21 cellular contexts compared by ENCODE assay signal in genomic region chr10:34679177-34679576, GRCh38.
"Had no signal": no experiment of that assay in that cellular context is flagged by ENCODE, and none has a peak within 500 bp of the region (broad histone marks: within the 10 kb centered on the region; RNA-seq: fewer than 3 reads in every experiment).

No MANE protein-coding gene starts in this region.

- H3K27ac ChIP-seq: gastrocnemius medialis, left ventricle myocardium inferior, lower lobe of right lung, neutrophil, right atrium auricular region, sigmoid colon, thoracic aorta had no signal

- H3K36me3 Mint-ChIP-seq: immature natural killer cell; memory B cell; naive B cell; stimulated activated naive B cell treated with anti-CD40 and anti-IgM and Interleukin-4, amounts not matched to agents 10 μg/mL and 1 μg/mL and 100 μg/mL, for 72 hours had no signal

- H3K36me3 ChIP-seq: gastrocnemius medialis, left ventricle myocardium inferior, lower lobe of right lung, neutrophil, right atrium auricular region, sigmoid colon, thoracic aorta had no signal

- H3K27me3 Mint-ChIP-seq: memory B cell; naive B cell; stimulated activated naive B cell treated with anti-CD40 and anti-IgM and Interleukin-4, amounts not matched to agents 10 μg/mL and 1 μg/mL and 100 μg/mL, for 72 hours; stimulated activated naive CD8-positive, alpha-beta T cell treated with anti-CD3 and anti-CD28 coated beads, Interleukin-15, amount 100 ng/mL, for 72 hours had no signal

- H3K4me1 ChIP-seq: right atrium auricular region had no signal

- ATAC-seq: effector memory CD8-positive, alpha-beta T cell; gastrocnemius medialis; lower lobe of right lung; stimulated activated naive B cell treated with anti-CD40 and anti-IgM and Interleukin-4, amounts not matched to agents 10 μg/mL and 1 μg/mL and 100 μg/mL, for 72 hours; stimulated activated naive CD8-positive, alpha-beta T cell treated with anti-CD3 and anti-CD28 coated beads, Interleukin-15, amount 100 ng/mL, for 72 hours had no signal

- FAIRE-seq: urothelium cell line had no signal

- H3K27me3 ChIP-seq: gastrocnemius medialis, neutrophil, right atrium auricular region, sigmoid colon had no signal

- H3K9me3 Mint-ChIP-seq: immature natural killer cell; memory B cell; naive B cell; nephron; stimulated activated naive B cell treated with anti-CD40 and anti-IgM and Interleukin-4, amounts not matched to agents 10 μg/mL and 1 μg/mL and 100 μg/mL, for 72 hours; stimulated activated naive CD8-positive, alpha-beta T cell treated with anti-CD3 and anti-CD28 coated beads, Interleukin-15, amount 100 ng/mL, for 72 hours had no signal

- H3K9me3 ChIP-seq: gastrocnemius medialis, left ventricle myocardium inferior, lower lobe of right lung, neutrophil, right atrium auricular region, sigmoid colon, thoracic aorta had no signal

- H3K4me3 ChIP-seq: gastrocnemius medialis, left ventricle myocardium inferior, lower lobe of right lung, right atrium auricular region, sigmoid colon, skin epidermis, thoracic aorta had no signal

- H3K27ac Mint-ChIP-seq: effector memory CD8-positive, alpha-beta T cell; immature natural killer cell; memory B cell; naive B cell; stimulated activated naive B cell treated with anti-CD40 and anti-IgM and Interleukin-4, amounts not matched to agents 10 μg/mL and 1 μg/mL and 100 μg/mL, for 72 hours; stimulated activated naive CD8-positive, alpha-beta T cell treated with anti-CD3 and anti-CD28 coated beads, Interleukin-15, amount 100 ng/mL, for 72 hours had no signal

- H3K4me3 Mint-ChIP-seq: effector memory CD8-positive, alpha-beta T cell; immature natural killer cell; memory B cell; naive B cell; nephron; stimulated activated naive B cell treated with anti-CD40 and anti-IgM and Interleukin-4, amounts not matched to agents 10 μg/mL and 1 μg/mL and 100 μg/mL, for 72 hours; stimulated activated naive CD8-positive, alpha-beta T cell treated with anti-CD3 and anti-CD28 coated beads, Interleukin-15, amount 100 ng/mL, for 72 hours had no signal

- H3K4me1 Mint-ChIP-seq: immature natural killer cell; memory B cell; naive B cell; stimulated activated naive B cell treated with anti-CD40 and anti-IgM and Interleukin-4, amounts not matched to agents 10 μg/mL and 1 μg/mL and 100 μg/mL, for 72 hours; stimulated activated naive CD8-positive, alpha-beta T cell treated with anti-CD3 and anti-CD28 coated beads, Interleukin-15, amount 100 ng/mL, for 72 hours had no signal

- DNase-seq: effector memory CD8-positive, alpha-beta T cell; erythroblast; gastrocnemius medialis; immature natural killer cell; left ventricle myocardium inferior; lower lobe of right lung; naive B cell; sigmoid colon; stimulated activated CD4-positive, alpha-beta T cell treated with anti-CD3 and anti-CD28 coated beads, Interleukin-2, amount 100 ng/mL, for 24 hours; stimulated activated CD4-positive, alpha-beta T cell treated with anti-CD3 and anti-CD28 coated beads, Interleukin-4, amount 100 ng/mL, for 4 hours; stimulated activated naive B cell treated with anti-CD40 and anti-IgM and Interleukin-4, amounts not matched to agents 10 μg/mL and 1 μg/mL and 100 μg/mL, for 72 hours; stimulated activated naive CD8-positive, alpha-beta T cell treated with anti-CD3 and anti-CD28 coated beads, Interleukin-15, amount 100 ng/mL, for 72 hours; substantia nigra; trophoblast cell had no signal
